ENCODE assay signal across 34 cellular contexts in the genomic region with DNA sequence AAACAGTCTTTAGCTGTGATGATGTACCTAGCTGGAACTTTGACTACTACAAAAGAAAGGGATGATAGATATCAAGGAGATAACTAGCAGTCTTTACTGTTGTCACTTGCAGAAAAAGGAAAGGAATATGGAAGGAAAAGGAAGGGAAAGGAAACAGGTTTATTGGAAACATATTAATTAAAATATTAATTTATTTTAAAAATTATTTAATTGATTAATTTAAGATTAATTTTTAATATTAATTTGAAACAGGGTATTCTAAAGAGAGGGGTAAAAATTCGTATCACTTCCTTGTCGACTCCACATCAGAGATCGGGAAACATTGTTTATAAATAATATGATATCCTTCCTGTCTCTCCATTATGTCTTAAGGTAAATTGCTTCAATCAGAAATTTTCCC.
"Had no signal": no experiment of that assay in that cellular context is flagged by ENCODE, and none has a peak within 500 bp of the region (broad histone marks: within the 10 kb centered on the region; RNA-seq: fewer than 3 reads in every experiment).

No MANE protein-coding gene starts in this region.

- H3K27me3 ChIP-seq: MG63 had no signal

- DNase-seq: Karpas-422, Kasumi-1, MG63, MM.1S, MV-4-11, NCI-H1048, NCI-H1092, NCI-H1092 treated with DMSO at 0.1 percent for 48 hours, NCI-H1105, NCI-H1105 treated with DMSO at 0.1 percent for 48 hours, NCI-H1417, NCI-H1417 treated with DMSO at 0.1 percent for 48 hours, NCI-H1436, NCI-H1436 treated with DMSO at 0.1 percent for 48 hours, NCI-H146, NCI-H1694, NCI-H1694 treated with DMSO at 0.1 percent for 48 hours, NCI-H187, NCI-H187 treated with DMSO at 0.1 percent for 48 hours, NCI-H1930, NCI-H2029, NCI-H2029 treated with DMSO at 0.1 percent for 48 hours, NCI-H2081, NCI-H2081 treated with DMSO at 0.1 percent for 48 hours, NCI-H2107, NCI-H2171, NCI-H2171 treated with DMSO at 0.1 percent for 48 hours, NCI-H2227 treated with DMSO at 0.1 percent for 48 hours, NCI-H226, NCI-H345, NCI-H446, NCI-H510A, NCI-H510A treated with DMSO at 0.1 percent for 48 hours, NCI-H524 had no signal

- H3K9me3 ChIP-seq: MG63 had no signal

- H3K36me3 ChIP-seq: MG63 had no signal

- H3K4me3 ChIP-seq: MG63 had no signal
